Comparison of ENCODE assay signal across 8 cellular contexts in the genomic region with DNA sequence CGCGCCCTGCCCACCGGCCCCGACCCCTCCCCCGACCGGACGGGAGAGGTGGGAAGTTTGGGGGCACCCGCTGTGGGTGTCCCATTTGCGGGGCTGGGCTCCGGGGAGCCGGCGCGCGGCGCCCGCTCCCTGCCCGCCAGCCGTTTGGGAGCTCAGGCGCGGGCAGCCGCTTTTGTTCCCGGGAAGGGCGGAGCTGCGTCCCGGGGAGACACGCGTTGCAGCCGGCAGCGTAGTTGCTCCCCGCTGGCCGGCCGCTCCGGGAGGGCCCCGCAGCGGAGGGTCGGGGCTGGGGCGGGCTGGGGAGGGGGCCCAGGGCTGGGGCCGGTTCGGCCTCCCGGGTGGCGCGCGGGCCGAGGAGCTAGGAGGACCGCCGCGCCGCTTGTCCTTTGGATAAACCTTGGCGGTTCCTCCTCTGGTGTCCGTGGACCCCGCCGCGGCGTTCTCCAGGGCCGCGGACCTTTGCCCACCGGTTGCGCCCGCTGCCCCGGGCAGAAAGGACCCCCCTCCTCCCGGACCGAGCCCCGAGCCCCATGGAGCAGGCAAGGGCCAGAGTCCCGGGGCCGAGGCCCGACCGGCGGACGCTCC. TPM values are rescaled to one million over a fixed set of nuclear protein-coding genes. Genes with fewer than 3 reads are reported as not detected.
A peak's percentile ranks its signal among the peaks of the same experiment; 100 is the strongest.
DNase-seq lines count a peak whose midpoint lies in the region; ATAC-seq and TF ChIP-seq lines count a peak whose summit lies in the region.
"Not testable (repeated sequence)": the region's sequence is repeated elsewhere in the genome, so short reads cannot be mapped to it uniquely, and the experiment has no call there.

No MANE protein-coding gene starts in this region.

- not testable (repeated sequence) for H3K27me3 Mint-ChIP-seq in T-helper 17 cell

- H3K27ac ChIP-seq in HEK293 (ENCODE audit: extremely low read depth, low read depth, low read length); esophagus muscularis mucosa (replicated peaks in 1 of 4); right cardiac atrium (ENCODE audit: low read length); suprapubic skin: not testable (repeated sequence)

- POLR2A ChIA-PET in HEK293 (lab: Yijun Ruan, JAX) = not testable (repeated sequence)

- H3K4me3 ChIP-seq in AG10803 (ENCODE audit: low read length) = peak overlapping the region; percentile 34; the same call in 1 of the 2 replicates
- H3K4me3 ChIP-seq in HEK293 (ENCODE audit: low read depth, low read length) = peak overlapping the region; percentile 39
- peak overlapping the region; percentile 30 for H3K4me3 ChIP-seq in astrocyte of the cerebellum (ENCODE audit: low read depth, low read length)
- H3K4me3 ChIP-seq in esophagus muscularis mucosa = peak overlapping the region in 3 of 4 donors; percentile 49 to 61 (median 50)
- H3K4me3 ChIP-seq in right cardiac atrium (ENCODE audit: low read length) = peak overlapping the region; percentile 68
- not testable (repeated sequence) for H3K4me3 ChIP-seq in mucosa of descending colon
- H3K4me3 ChIP-seq in suprapubic skin = peak overlapping the region; percentile 49

- not testable (repeated sequence) for H3K4me3 Mint-ChIP-seq in T-helper 17 cell

- H3K9me3 ChIP-seq in HEK293 (ENCODE audit: control insufficient read depth, insufficient read depth, low read depth, low read length); T-helper 17 cell (ENCODE audit: control insufficient read depth, low read length, poor library complexity, severe bottlenecking); esophagus muscularis mucosa; right cardiac atrium (ENCODE audit: control insufficient read depth, low read length); mucosa of descending colon; suprapubic skin: not testable (repeated sequence)

- H3K36me3 ChIP-seq in HEK293 (ENCODE audit: control insufficient read depth in 2 of 2, insufficient read depth in 1 of 2, low read length in 2 of 2); esophagus muscularis mucosa; mucosa of descending colon (ENCODE audit: low read depth); suprapubic skin: not testable (repeated sequence)

- in situ Hi-C loops in astrocyte of the cerebellum (cut with HindIII; ENCODE audit: low sequenced_read_pairs) = not testable (repeated sequence)

- not testable (repeated sequence) for H3K27me3 ChIP-seq in esophagus muscularis mucosa; right cardiac atrium (ENCODE audit: control insufficient read depth, insufficient read depth); suprapubic skin

- not testable (repeated sequence) for H3K27ac Mint-ChIP-seq in T-helper 17 cell

- not testable (repeated sequence) for TF ChIP-seq EP300 in esophagus muscularis mucosa (IDR thresholded peaks at IDR 0.05); suprapubic skin (IDR thresholded peaks at IDR 0.05)

- intact Hi-C loops in esophagus muscularis mucosa (cut with DNase I); right cardiac atrium (cut with DNase I); mucosa of descending colon (cut with DNase I, micrococcal nuclease): not testable (repeated sequence)

- ATAC-seq in T-helper 17 cell (peak; percentile 22), right cardiac atrium (peak; percentile 56 to 60), mucosa of descending colon (peak; percentile 75)

- TF ChIP-seq POLR2A in esophagus muscularis mucosa (IDR thresholded peaks at IDR 0.05; ENCODE audit: low read depth); suprapubic skin (IDR thresholded peaks at IDR 0.05): not testable (repeated sequence)

- not testable (repeated sequence) for H3K4me1 Mint-ChIP-seq in T-helper 17 cell

- H3K36me3 Mint-ChIP-seq in T-helper 17 cell (ENCODE audit: low read depth) = not testable (repeated sequence)

- CTCF ChIA-PET in HEK293 (lab: Yijun Ruan, JAX) = not testable (repeated sequence)

- H3K4me1 ChIP-seq in HEK293 (ENCODE audit: control insufficient read depth, insufficient read depth, low read length); esophagus muscularis mucosa; right cardiac atrium (ENCODE audit: control insufficient read depth, insufficient read depth, low read length); mucosa of descending colon (ENCODE audit: low read depth); suprapubic skin: not testable (repeated sequence)

- DNase-seq in AG10803 (ENCODE audit: low read depth); T-helper 17 cell; astrocyte of the cerebellum (ENCODE audit: low read depth); esophagus muscularis mucosa (ENCODE audit: extremely low spot score); right cardiac atrium; mucosa of descending colon; suprapubic skin (ENCODE audit: low spot score in 2 of 2): not testable (repeated sequence)

- not testable (repeated sequence) for TF ChIP-seq CTCF in AG10803 (conservative IDR thresholded peaks at IDR 0.05; ENCODE audit: low read length); HEK293 (tag by site-specific recombination; IDR thresholded peaks at IDR 0.05); astrocyte of the cerebellum (IDR thresholded peaks at IDR 0.05; ENCODE audit: low read depth, low read length, missing control alignments); esophagus muscularis mucosa (IDR thresholded peaks at IDR 0.05); mucosa of descending colon (IDR thresholded peaks at IDR 0.05); suprapubic skin (IDR thresholded peaks at IDR 0.05)

- WGBS in esophagus muscularis mucosa = no CpG with 5 or more reads among the region's 69 CpGs
- WGBS in right cardiac atrium = 0% methylated on average over 22 of the region's 69 CpGs
- WGBS in suprapubic skin = no CpG with 5 or more reads among the region's 69 CpGs

RNA-seq across cellular contexts. Expression of a gene that starts 52.3 kb away (rescaled TPM):
- total RNA-seq in T-helper 17 cell = 10 to 100 TPM; 13.7 to 18.5 TPM
- 10 to 100 TPM; 14.6 to 25.3 (median 18.0) TPM for total RNA-seq in esophagus muscularis mucosa
- 10 to 100 TPM; 11.6 to 14.9 (median 13.5) TPM for total RNA-seq in right cardiac atrium
- 7.4 TPM for polyA plus RNA-seq in right cardiac atrium
- total RNA-seq in mucosa of descending colon = 10 to 100 TPM in 2 of 3 donors, 1 to 10 TPM in 1; 8.7 to 23.2 (median 13.1) TPM
- 10 to 100 TPM; 11.5 to 46.9 (median 26.6) TPM for total RNA-seq in suprapubic skin

Comparison
In these comparisons a context has a peak if more than half of its experiments do, and no peak if none do; other contexts are left out.
1. ATAC-seq: peak in every context shown above with its lines; median percentile 75 in mucosa of descending colon; 58 in right cardiac atrium; 22 in T-helper 17 cell.